In genomic region chr7:128739990-128740682, GRCh38 we compare ENCODE assay signal across 1 cellular context.
TF ChIP-seq lines count a peak whose summit lies in the region.

No MANE protein-coding gene starts in this region.

TF ChIP-seq in H1, 55 proteins besides CTCF, POLR2A, EP300 and RAD21:
- no peak for TF ChIP-seq BACH1 (IDR thresholded peaks at IDR 0.05; ENCODE audit: low read length)
- TF ChIP-seq SRF (IDR thresholded peaks at IDR 0.05; ENCODE audit: low read depth, low read length) = no peak
- no peak for TF ChIP-seq BCL11A (IDR thresholded peaks at IDR 0.05; ENCODE audit: low read depth in 2 of 2, low read length in 2 of 2)
- no peak for TF ChIP-seq KDM5A (IDR thresholded peaks at IDR 0.05; ENCODE audit: low read length)
- TF ChIP-seq SP2 (IDR thresholded peaks at IDR 0.05; ENCODE audit: low read length) = no peak
- TF ChIP-seq JUND (IDR thresholded peaks at IDR 0.05; ENCODE audit: low read length) = no peak
- TF ChIP-seq TAF7 (optimal IDR thresholded peaks at IDR 0.05; ENCODE audit: borderline replicate concordance, low read depth, low read length) = no peak
- TF ChIP-seq MAFK (IDR thresholded peaks at IDR 0.05; ENCODE audit: low read depth, low read length) = no peak
- no peak for TF ChIP-seq SIX5 (IDR thresholded peaks at IDR 0.05; ENCODE audit: low read depth, low read length)
- no peak for TF ChIP-seq CBX5 (IDR thresholded peaks at IDR 0.05; ENCODE audit: low read depth, low read length)
- no peak for TF ChIP-seq HDAC6 (IDR thresholded peaks at IDR 0.05; ENCODE audit: low read depth, low read length)
- TF ChIP-seq ASH2L (IDR thresholded peaks at IDR 0.05; ENCODE audit: low read length) = no peak
- no peak for TF ChIP-seq RFX5 (IDR thresholded peaks at IDR 0.05; ENCODE audit: borderline replicate concordance, low read depth, low read length)
- TF ChIP-seq SIN3A (conservative IDR thresholded peaks at IDR 0.05 in 1 of 2, IDR thresholded peaks at IDR 0.05 in 1 of 2; ENCODE audit: low read depth in 1 of 2, low read length in 2 of 2) = no peak
- TF ChIP-seq EZH2 (IDR thresholded peaks at IDR 0.05; ENCODE audit: low read depth, low read length, severe bottlenecking) = no peak
- TF ChIP-seq RXRA (IDR thresholded peaks at IDR 0.05; ENCODE audit: insufficient read depth, low read depth, low read length) = no peak
- no peak for TF ChIP-seq JUN (IDR thresholded peaks at IDR 0.05; ENCODE audit: low read depth, low read length)
TF ChIP-seq in H1: peak in this region for 0.
